Comparison of ENCODE assay signal across 1 cellular context in genomic region chr13:99200433-99201167, GRCh38.
TF ChIP-seq lines count a peak whose summit lies in the region.

A gene with protein sequence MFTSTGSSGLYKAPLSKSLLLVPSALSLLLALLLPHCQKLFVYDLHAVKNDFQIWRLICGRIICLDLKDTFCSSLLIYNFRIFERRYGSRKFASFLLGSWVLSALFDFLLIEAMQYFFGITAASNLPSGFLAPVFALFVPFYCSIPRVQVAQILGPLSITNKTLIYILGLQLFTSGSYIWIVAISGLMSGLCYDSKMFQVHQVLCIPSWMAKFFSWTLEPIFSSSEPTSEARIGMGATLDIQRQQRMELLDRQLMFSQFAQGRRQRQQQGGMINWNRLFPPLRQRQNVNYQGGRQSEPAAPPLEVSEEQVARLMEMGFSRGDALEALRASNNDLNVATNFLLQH (plus strand): TSS chr13:99200854. CDS start chr13:99200909, 55 bp downstream.

TF ChIP-seq in HepG2, 621 proteins besides CTCF, POLR2A, EP300 and RAD21 (continued from another document and continues in another):
- TF ChIP-seq, protein P1, sequence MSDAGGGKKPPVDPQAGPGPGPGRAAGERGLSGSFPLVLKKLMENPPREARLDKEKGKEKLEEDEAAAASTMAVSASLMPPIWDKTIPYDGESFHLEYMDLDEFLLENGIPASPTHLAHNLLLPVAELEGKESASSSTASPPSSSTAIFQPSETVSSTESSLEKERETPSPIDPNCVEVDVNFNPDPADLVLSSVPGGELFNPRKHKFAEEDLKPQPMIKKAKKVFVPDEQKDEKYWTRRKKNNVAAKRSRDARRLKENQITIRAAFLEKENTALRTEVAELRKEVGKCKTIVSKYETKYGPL (CRISPR knock-in tag; IDR thresholded peaks at IDR 0.05) = no peak
- TF ChIP-seq NKX3-1 (CRISPR knock-in tag; IDR thresholded peaks at IDR 0.05) (no peak), BRCA1 (CRISPR knock-in tag; IDR thresholded peaks at IDR 0.05) (peak; percentile 49; the same call in 1 of the 2 replicates), DMAP1 (CRISPR knock-in tag; IDR thresholded peaks at IDR 0.05) (peak; percentile 76), FOXJ3 (CRISPR knock-in tag; IDR thresholded peaks at IDR 0.05; ENCODE audit: borderline replicate concordance) (0 out of 2 replicates have a peak, but pooled peaks have one; percentile 28), ZBTB7B (CRISPR knock-in tag; IDR thresholded peaks at IDR 0.05) (no peak), SP1 (IDR thresholded peaks at IDR 0.05) (no peak), SP1 (CRISPR knock-in tag; IDR thresholded peaks at IDR 0.05) (peak; percentile 59; the same call in 1 of the 2 replicates), TERF1 (CRISPR knock-in tag; IDR thresholded peaks at IDR 0.05) (no peak), ZNF501 (CRISPR knock-in tag; IDR thresholded peaks at IDR 0.05) (peak; percentile 26; the same call in 1 of the 2 replicates), ZNF841 (CRISPR knock-in tag; IDR thresholded peaks at IDR 0.05; ENCODE audit: borderline replicate concordance) (no peak), THAP9 (CRISPR knock-in tag; IDR thresholded peaks at IDR 0.05; ENCODE audit: borderline replicate concordance) (peak; percentile 28; the same call in 1 of the 2 replicates), ZNF281 (CRISPR knock-in tag; IDR thresholded peaks at IDR 0.05; ENCODE audit: borderline replicate concordance) (peak; percentile 44; the same call in 1 of the 2 replicates), ZNF10 (CRISPR knock-in tag; IDR thresholded peaks at IDR 0.05; ENCODE audit: borderline replicate concordance, low read depth) (no peak), PHF21A (CRISPR knock-in tag; IDR thresholded peaks at IDR 0.05) (0 out of 2 replicates have a peak, but pooled peaks have one; percentile 7), ATF7-NPFF (CRISPR knock-in tag; IDR thresholded peaks at IDR 0.05; ENCODE audit: low read depth) (peak; percentile 86), FOXK1 (CRISPR knock-in tag; IDR thresholded peaks at IDR 0.05; ENCODE audit: borderline replicate concordance, low read depth) (no peak), NFAT5 (CRISPR knock-in tag; IDR thresholded peaks at IDR 0.05) (no peak; the same call in 1 of the 2 replicates), ZBTB7A (CRISPR knock-in tag; IDR thresholded peaks at IDR 0.05) (no peak), ATM (IDR thresholded peaks at IDR 0.05; ENCODE audit: borderline replicate concordance) (no peak), ERF (CRISPR knock-in tag; IDR thresholded peaks at IDR 0.05) (no peak), ZNF441 (CRISPR knock-in tag; IDR thresholded peaks at IDR 0.05; ENCODE audit: borderline replicate concordance) (no peak; the same call in 1 of the 2 replicates), ZNF773 (CRISPR knock-in tag; IDR thresholded peaks at IDR 0.05; ENCODE audit: borderline replicate concordance) (0 out of 2 replicates have a peak, but pooled peaks have one; percentile 19), ZNF7 (CRISPR knock-in tag; IDR thresholded peaks at IDR 0.05) (no peak), TMF1 (CRISPR knock-in tag; IDR thresholded peaks at IDR 0.05; ENCODE audit: low read depth) (no peak)
- TF ChIP-seq, protein P2, sequence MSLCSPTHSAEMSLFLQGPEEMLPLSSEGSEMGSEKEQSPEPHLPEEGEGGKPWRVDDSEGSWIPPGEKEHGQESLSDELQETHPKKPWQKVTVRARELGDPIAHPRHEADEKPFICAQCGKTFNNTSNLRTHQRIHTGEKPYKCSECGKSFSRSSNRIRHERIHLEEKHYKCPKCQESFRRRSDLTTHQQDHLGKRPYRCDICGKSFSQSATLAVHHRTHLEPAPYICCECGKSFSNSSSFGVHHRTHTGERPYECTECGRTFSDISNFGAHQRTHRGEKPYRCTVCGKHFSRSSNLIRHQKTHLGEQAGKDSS (CRISPR knock-in tag; IDR thresholded peaks at IDR 0.05; ENCODE audit: borderline replicate concordance, low read depth) = peak; percentile 29; the same call in 1 of the 2 replicates
- TF ChIP-seq, protein P3, sequence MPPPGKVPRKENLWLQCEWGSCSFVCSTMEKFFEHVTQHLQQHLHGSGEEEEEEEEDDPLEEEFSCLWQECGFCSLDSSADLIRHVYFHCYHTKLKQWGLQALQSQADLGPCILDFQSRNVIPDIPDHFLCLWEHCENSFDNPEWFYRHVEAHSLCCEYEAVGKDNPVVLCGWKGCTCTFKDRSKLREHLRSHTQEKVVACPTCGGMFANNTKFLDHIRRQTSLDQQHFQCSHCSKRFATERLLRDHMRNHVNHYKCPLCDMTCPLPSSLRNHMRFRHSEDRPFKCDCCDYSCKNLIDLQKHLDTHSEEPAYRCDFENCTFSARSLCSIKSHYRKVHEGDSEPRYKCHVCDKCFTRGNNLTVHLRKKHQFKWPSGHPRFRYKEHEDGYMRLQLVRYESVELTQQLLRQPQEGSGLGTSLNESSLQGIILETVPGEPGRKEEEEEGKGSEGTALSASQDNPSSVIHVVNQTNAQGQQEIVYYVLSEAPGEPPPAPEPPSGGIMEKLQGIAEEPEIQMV (CRISPR knock-in tag; IDR thresholded peaks at IDR 0.05; ENCODE audit: low read depth) = no peak
- TF ChIP-seq, protein P4, sequence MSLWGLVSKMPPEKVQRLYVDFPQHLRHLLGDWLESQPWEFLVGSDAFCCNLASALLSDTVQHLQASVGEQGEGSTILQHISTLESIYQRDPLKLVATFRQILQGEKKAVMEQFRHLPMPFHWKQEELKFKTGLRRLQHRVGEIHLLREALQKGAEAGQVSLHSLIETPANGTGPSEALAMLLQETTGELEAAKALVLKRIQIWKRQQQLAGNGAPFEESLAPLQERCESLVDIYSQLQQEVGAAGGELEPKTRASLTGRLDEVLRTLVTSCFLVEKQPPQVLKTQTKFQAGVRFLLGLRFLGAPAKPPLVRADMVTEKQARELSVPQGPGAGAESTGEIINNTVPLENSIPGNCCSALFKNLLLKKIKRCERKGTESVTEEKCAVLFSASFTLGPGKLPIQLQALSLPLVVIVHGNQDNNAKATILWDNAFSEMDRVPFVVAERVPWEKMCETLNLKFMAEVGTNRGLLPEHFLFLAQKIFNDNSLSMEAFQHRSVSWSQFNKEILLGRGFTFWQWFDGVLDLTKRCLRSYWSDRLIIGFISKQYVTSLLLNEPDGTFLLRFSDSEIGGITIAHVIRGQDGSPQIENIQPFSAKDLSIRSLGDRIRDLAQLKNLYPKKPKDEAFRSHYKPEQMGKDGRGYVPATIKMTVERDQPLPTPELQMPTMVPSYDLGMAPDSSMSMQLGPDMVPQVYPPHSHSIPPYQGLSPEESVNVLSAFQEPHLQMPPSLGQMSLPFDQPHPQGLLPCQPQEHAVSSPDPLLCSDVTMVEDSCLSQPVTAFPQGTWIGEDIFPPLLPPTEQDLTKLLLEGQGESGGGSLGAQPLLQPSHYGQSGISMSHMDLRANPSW (CRISPR knock-in tag; IDR thresholded peaks at IDR 0.05; ENCODE audit: borderline replicate concordance) = no peak
- TF ChIP-seq, protein P5, sequence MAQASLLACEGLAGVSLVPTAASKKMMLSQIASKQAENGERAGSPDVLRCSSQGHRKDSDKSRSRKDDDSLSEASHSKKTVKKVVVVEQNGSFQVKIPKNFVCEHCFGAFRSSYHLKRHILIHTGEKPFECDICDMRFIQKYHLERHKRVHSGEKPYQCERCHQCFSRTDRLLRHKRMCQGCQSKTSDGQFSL (CRISPR knock-in tag; IDR thresholded peaks at IDR 0.05) = no peak
